Comparison of ENCODE assay signal across 20 cellular contexts in the genomic region with DNA sequence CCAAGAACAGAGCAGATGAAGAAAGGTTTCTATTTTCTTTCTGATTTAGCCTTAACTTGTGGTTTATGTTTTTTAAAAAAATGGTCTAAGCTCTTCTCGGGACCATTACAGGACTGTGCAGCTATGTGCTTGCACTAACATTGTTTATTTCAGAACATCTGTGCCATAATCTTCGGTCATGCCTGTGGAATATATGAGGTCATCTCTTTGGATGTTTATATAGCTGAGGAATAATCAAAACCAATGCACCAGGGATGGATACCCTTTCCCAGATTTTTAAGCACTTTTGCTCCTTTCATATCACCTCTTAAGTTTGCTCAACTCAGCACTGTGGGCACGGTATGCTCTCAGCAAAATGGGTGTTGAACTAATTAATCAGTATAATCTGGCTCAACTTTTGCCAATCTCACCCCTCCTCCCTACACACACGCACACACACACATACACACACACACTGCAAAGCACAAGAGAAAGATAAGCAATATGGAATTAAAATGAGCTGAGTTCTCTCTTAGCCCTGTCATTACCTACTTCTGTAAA.
A peak's percentile ranks its signal among the peaks of the same experiment; 100 is the strongest.
DNase-seq lines count a peak whose midpoint lies in the region; ATAC-seq, FAIRE-seq and TF ChIP-seq lines count a peak whose summit lies in the region.
"Had no signal": no experiment of that assay in that cellular context is flagged by ENCODE, and none has a peak within 500 bp of the region (broad histone marks: within the 10 kb centered on the region; RNA-seq: fewer than 3 reads in every experiment).

No MANE protein-coding gene starts in this region.

- 1% methylated on average over 4 of the region's 4 CpGs for WGBS in HepG2 (ENCODE audit: low lambda C conversion rate)
- 58% methylated on average over 4 of the region's 4 CpGs for WGBS in right lobe of liver (ENCODE audit: insufficient coverage, low coverage, low lambda C conversion rate, missing lambda C conversion rate)

- POLR2A ChIA-PET in HepG2 (lab: Yijun Ruan, JAX), result no interaction called here
- POLR2A ChIA-PET in PC-3 (lab: Charles Lee; ENCODE audit: unreplicated experiment), result no interaction called here

- H3K36me3 ChIP-seq in HepG2 (replicated peaks in 1 of 2; ENCODE audit: control insufficient read depth in 1 of 2, insufficient read depth in 2 of 2, low read length in 2 of 2) (no peaks in the 10 kb centered on the region), right lobe of liver (no peaks in the 10 kb centered on the region), ascending aorta (no peaks in the 10 kb centered on the region), PC-3 (ENCODE audit: low read depth, low read length) (no peaks in the 10 kb centered on the region)
- H3K36me3 ChIP-seq: adrenal gland, spleen had no signal

- TF ChIP-seq POLR2A in HepG2 (IDR thresholded peaks at IDR 0.05; ENCODE audit: insufficient read depth in 1 of 2, low read depth in 2 of 2, low read length in 2 of 2) (no peak), right lobe of liver (IDR thresholded peaks at IDR 0.05) (no peak)

- H3K9me3 ChIP-seq in HepG2 (ENCODE audit: low read length) (no peaks in the 10 kb centered on the region), right lobe of liver (no peaks in the 10 kb centered on the region), ascending aorta (no peaks in the 10 kb centered on the region), PC-3 (ENCODE audit: low read length) (no peaks in the 10 kb centered on the region)
- H3K9me3 ChIP-seq: A549, adrenal gland had no signal

- H4K20me1 ChIP-seq in HepG2 (ENCODE audit: insufficient read depth, low read length) (no peaks in the 10 kb centered on the region), PC-3 (ENCODE audit: low read length) (no peaks in the 10 kb centered on the region)

- no peak overlapping the region for H3K4me3 ChIP-seq in HepG2 (replicated peaks in 1 of 3; ENCODE audit: insufficient read depth in 1 of 3, low read depth in 2 of 3, low read length in 3 of 3)
- H3K4me3 ChIP-seq in right lobe of liver, result no peak overlapping the region
- H3K4me3 ChIP-seq in astrocyte of the cerebellum (ENCODE audit: low read depth, low read length), result no peak overlapping the region
- H3K4me3 ChIP-seq in ascending aorta, result no peak overlapping the region
- no peak overlapping the region for H3K4me3 ChIP-seq in PC-3 (ENCODE audit: low read length)
- H3K4me3 ChIP-seq: A549, adrenal gland, psoas muscle, spleen had no signal

- no peak for FAIRE-seq in HepG2 (lab: Jason Lieb, UNC)
- FAIRE-seq: A549, urothelium cell line had no signal

- H3K9ac ChIP-seq in HepG2 (ENCODE audit: insufficient read depth, low read depth, low read length) (no peak overlapping the region), PC-3 (ENCODE audit: low read length) (no peak overlapping the region)

- BruUV-seq in HepG2 (replicated peaks; lab: Mats Ljungman, UMichigan), result no TSS peak
- BruUV-seq in PC-3 (replicated peaks; lab: Mats Ljungman, UMichigan), result no TSS peak

- intact Hi-C loops in HepG2 (cut with micrococcal nuclease; ENCODE audit: unreplicated experiment), result no loop called here
- intact Hi-C loops in right lobe of liver (cut with DNase I), result no loop called here
- intact Hi-C loops in ascending aorta (cut with DNase I), result no loop called here
- intact Hi-C loops in PC-3 (cut with micrococcal nuclease), result no loop called here

- CTCF ChIA-PET in HepG2 (lab: Yijun Ruan, JAX; ENCODE audit: low intra/inter-chr PET ratio, low total read pairs), result no interaction called here
- CTCF ChIA-PET in PC-3 (lab: Charles Lee), result no interaction called here

- TF ChIP-seq EP300 in HepG2 (IDR thresholded peaks at IDR 0.05; ENCODE audit: low read depth in 2 of 2, low read length in 2 of 2) (no peak), HepG2 (CRISPR knock-in tag; IDR thresholded peaks at IDR 0.05; ENCODE audit: borderline replicate concordance) (no peak)

- H3K4me2 ChIP-seq in HepG2 (ENCODE audit: low read depth, low read length) (no peak overlapping the region), PC-3 (ENCODE audit: low read length) (no peak overlapping the region)
- H3K4me2 ChIP-seq: A549 had no signal

- no peaks in the 10 kb centered on the region for H3K9me2 ChIP-seq in PC-3 (replicated peaks; ENCODE audit: low read length)

- no peak for TF ChIP-seq CTCF in HepG2 (CRISPR knock-in tag; IDR thresholded peaks at IDR 0.05)
- no peak for TF ChIP-seq CTCF in right lobe of liver (IDR thresholded peaks at IDR 0.05)
- TF ChIP-seq CTCF in astrocyte of the cerebellum (IDR thresholded peaks at IDR 0.05; ENCODE audit: low read depth, low read length, missing control alignments), result no peak
- no peak for TF ChIP-seq CTCF in ascending aorta (IDR thresholded peaks at IDR 0.05)
- no peak for TF ChIP-seq CTCF in PC-3 (conservative IDR thresholded peaks at IDR 0.05; ENCODE audit: low read depth, low read length)

- H3K79me2 ChIP-seq in HepG2 (ENCODE audit: insufficient read depth, low read length), result no peaks in the 10 kb centered on the region
- H3K79me2 ChIP-seq in PC-3 (ENCODE audit: low read length), result no peaks in the 10 kb centered on the region

- no peak for DNase-seq in HepG2 (ENCODE audit: low spot score)
- no peak for DNase-seq in right lobe of liver
- peak; percentile 11 for DNase-seq in astrocyte of the cerebellum (ENCODE audit: low read depth)
- peak; percentile 37 for DNase-seq in iris pigment epithelial cell (ENCODE audit: low read depth)
- DNase-seq in DMS79 (lab: John Stamatoyannopoulos, UW), result no peak
- DNase-seq in RKO (ENCODE audit: low spot score), result no peak
- DNase-seq in ascending aorta (ENCODE audit: low spot score in 2 of 2), result no peak
- no peak for DNase-seq in PC-3
- DNase-seq: activated CD4-positive, alpha-beta T cell treated with anti-CD3 and anti-CD28 coated beads, Interleukin-2, amount 10 ng/mL, durations not matched to agents 24 days and 14 days; activated CD8-positive, alpha-beta memory T cell treated with anti-CD3 and anti-CD28 coated beads, Interleukin-2, amount 50 U/mL, for 4 hours; activated gamma-delta T cell; adrenal gland; central memory CD4-positive, alpha-beta T cell; effector CD4-positive, alpha-beta T cell; psoas muscle; SHP77; spleen; T-cell had no signal

- in situ Hi-C loops in HepG2 (cut with HindIII; ENCODE audit: extremely low pct_ligation_motif_present, low pct_unique_long_range_greater_than_20kb), result no loop called here
- in situ Hi-C loops in astrocyte of the cerebellum (cut with HindIII; ENCODE audit: low sequenced_read_pairs), result no loop called here

- H3K4me1 ChIP-seq in HepG2 (ENCODE audit: insufficient read depth, low read length) (no peaks in the 10 kb centered on the region), right lobe of liver (no peaks in the 10 kb centered on the region), ascending aorta (no peaks in the 10 kb centered on the region), PC-3 (ENCODE audit: insufficient read depth, low read length) (no peaks in the 10 kb centered on the region)
- H3K4me1 ChIP-seq: A549, adrenal gland, psoas muscle, spleen had no signal

- TF ChIP-seq RAD21 in HepG2 (CRISPR knock-in tag; IDR thresholded peaks at IDR 0.05), result no peak

- H3K27me3 ChIP-seq in HepG2 (ENCODE audit: control insufficient read depth in 1 of 2, insufficient read depth in 2 of 2, low read length in 2 of 2) (no peaks in the 10 kb centered on the region; a peak in 1 of 5 replicates), right lobe of liver (no peaks in the 10 kb centered on the region), ascending aorta (no peaks in the 10 kb centered on the region), PC-3 (ENCODE audit: low read length) (peaks cover 32% of the 10 kb centered on the region)
- H3K27me3 ChIP-seq: adrenal gland, spleen had no signal

- H2AFZ ChIP-seq in HepG2 (ENCODE audit: low read length) (no peak overlapping the region), PC-3 (ENCODE audit: low read length) (no peak overlapping the region)

- ATAC-seq in HepG2 (no peak), right lobe of liver (no peak), PC-3 (no peak)
- ATAC-seq: A549, psoas muscle, T-cell had no signal

- H3F3A ChIP-seq in PC-3 (ENCODE audit: low read length, unreplicated experiment), result no peaks in the 10 kb centered on the region

- H3K27ac ChIP-seq in HepG2 (ENCODE audit: extremely low read length, insufficient read depth, low read length) (no peak overlapping the region), right lobe of liver (no peak overlapping the region), ascending aorta (no peak overlapping the region), PC-3 (ENCODE audit: low read length) (no peak overlapping the region)
- H3K27ac ChIP-seq: A549, adrenal gland, psoas muscle, spleen had no signal

TF ChIP-seq in HepG2, 621 proteins besides CTCF, POLR2A, EP300 and RAD21:
- TF ChIP-seq KDM2A (CRISPR knock-in tag; IDR thresholded peaks at IDR 0.05; ENCODE audit: borderline replicate concordance, low read depth), result no peak
- peak; percentile 42 for TF ChIP-seq ATF7 (IDR thresholded peaks at IDR 0.05)
- no peak for TF ChIP-seq ATF7 (CRISPR knock-in tag; IDR thresholded peaks at IDR 0.05)

Comparison
In these comparisons a context has a peak if more than half of its experiments do, and no peak if none do; other contexts are left out.
1. DNase-seq: peak in astrocyte of the cerebellum (single experiment) and iris pigment epithelial cell (single experiment); none in HepG2 (single experiment), right lobe of liver (0 of 3), DMS79 (single experiment), RKO (single experiment), ascending aorta (0 of 2) and PC-3 (single experiment).